ENCODE assay signal across 8 cellular contexts in the genomic region with DNA sequence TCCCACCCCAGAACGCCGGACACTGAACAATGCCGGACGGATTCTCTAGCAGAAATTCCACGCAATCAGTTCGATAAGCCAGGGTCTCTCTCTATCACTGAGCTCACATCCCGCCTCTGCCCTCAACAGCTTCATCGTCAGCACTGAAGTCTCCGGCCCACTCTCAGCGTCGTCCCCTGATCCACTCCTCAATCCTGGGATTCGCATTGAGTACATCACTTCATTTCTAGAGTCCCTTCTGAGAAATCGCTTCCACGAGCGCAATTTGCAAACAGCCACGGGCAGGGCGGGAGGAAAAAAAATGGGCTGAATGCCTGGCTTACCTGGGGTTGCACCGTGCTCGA. TPM values are rescaled to one million over a fixed set of nuclear protein-coding genes. Genes with fewer than 3 reads are reported as not detected.
A peak's percentile ranks its signal among the peaks of the same experiment; 100 is the strongest.
DNase-seq lines count a peak whose midpoint lies in the region; ATAC-seq and TF ChIP-seq lines count a peak whose summit lies in the region.

No MANE protein-coding gene starts in this region.

- WGBS in right cardiac atrium = under 1% methylated on average over 19 of the region's 19 CpGs

- ATAC-seq in GM19324 (IDR thresholded peaks at IDR 0.05; ENCODE audit: low FRiP score, unreplicated experiment) = peak; percentile 8
- ATAC-seq in HG03460 (IDR thresholded peaks at IDR 0.05; ENCODE audit: unreplicated experiment) = peak; percentile 3
- peak; percentile 18 for ATAC-seq in activated T-helper 17 cell treated with anti-CD3 and anti-CD28 coated beads, Interleukin-2, amount 50 U/mL, for 72 hours (replicated peaks)
- peak in 1 of 2 donors; percentile 5 for ATAC-seq in right cardiac atrium

- intact Hi-C loops in CD14-positive monocyte (cut with micrococcal nuclease) = loop anchor here (2.0 to 5.0 kb wide), 2 partner anchors 52 to 89 kb away; partner anchors contain the start of gene ANKRD26 (in 1 of the 2)
- intact Hi-C loops in right cardiac atrium (cut with DNase I) = no loop called here

- no peaks in the 10 kb centered on the region for H3K9me3 ChIP-seq in right cardiac atrium (ENCODE audit: control insufficient read depth, low read length)

- DNase-seq in CD14-positive monocyte (ENCODE audit: low spot score) (peak; percentile 47), right cardiac atrium (peak in 1 of 3 donors; percentile 43), retinal pigment epithelial cell (ENCODE audit: low read depth) (no peak), KBM-7 (no peak), RPMI8226 (no peak)

- H3K4me1 Mint-ChIP-seq in CD14-positive monocyte = peaks cover 35% of the 10 kb centered on the region
- H3K4me1 Mint-ChIP-seq in activated T-helper 17 cell treated with anti-CD3 and anti-CD28 coated beads, Interleukin-2, amount 50 U/mL, for 72 hours = peaks cover 24% of the 10 kb centered on the region

- no peaks in the 10 kb centered on the region for H3K27me3 ChIP-seq in right cardiac atrium (ENCODE audit: control insufficient read depth, insufficient read depth)

- peak overlapping the region; percentile 99 to 100 for H3K4me3 Mint-ChIP-seq in CD14-positive monocyte
- peak overlapping the region; percentile 94 for H3K4me3 Mint-ChIP-seq in activated T-helper 17 cell treated with anti-CD3 and anti-CD28 coated beads, Interleukin-2, amount 50 U/mL, for 72 hours

- peaks cover 0 to 12% (median 0%) of the 10 kb centered on the region in 7 donors for H3K9me3 Mint-ChIP-seq in CD14-positive monocyte
- no peaks in the 10 kb centered on the region for H3K9me3 Mint-ChIP-seq in activated T-helper 17 cell treated with anti-CD3 and anti-CD28 coated beads, Interleukin-2, amount 50 U/mL, for 72 hours

- no peaks in the 10 kb centered on the region for H3K4me1 ChIP-seq in right cardiac atrium (ENCODE audit: control insufficient read depth, insufficient read depth, low read length)

- in situ Hi-C loops in KBM-7 (cut with MboI; ENCODE audit: low pct_unique_long_range_greater_than_20kb, low sequenced_read_pairs) = no loop called here

- H3K27ac ChIP-seq in right cardiac atrium (ENCODE audit: low read length) = peak overlapping the region; percentile 99

- no peaks in the 10 kb centered on the region for H3K27me3 Mint-ChIP-seq in CD14-positive monocyte (ENCODE audit: low read depth in 3 of 3)
- no peaks in the 10 kb centered on the region for H3K27me3 Mint-ChIP-seq in activated T-helper 17 cell treated with anti-CD3 and anti-CD28 coated beads, Interleukin-2, amount 50 U/mL, for 72 hours

- peak overlapping the region; percentile 100 for H3K27ac Mint-ChIP-seq in CD14-positive monocyte
- peak overlapping the region; percentile 100 for H3K27ac Mint-ChIP-seq in activated T-helper 17 cell treated with anti-CD3 and anti-CD28 coated beads, Interleukin-2, amount 50 U/mL, for 72 hours

- peak overlapping the region; percentile 97 for H3K4me3 ChIP-seq in right cardiac atrium (ENCODE audit: low read length)
- H3K4me3 ChIP-seq in retinal pigment epithelial cell (ENCODE audit: low read length) = peak overlapping the region; percentile 100

- TF ChIP-seq CTCF in CD14-positive monocyte (IDR thresholded peaks at IDR 0.05) (no peak), retinal pigment epithelial cell (conservative IDR thresholded peaks at IDR 0.05; ENCODE audit: low read depth, low read length) (no peak)

- peaks cover 9 to 18% of the 10 kb centered on the region in 2 donors for H3K36me3 Mint-ChIP-seq in CD14-positive monocyte
- H3K36me3 Mint-ChIP-seq in activated T-helper 17 cell treated with anti-CD3 and anti-CD28 coated beads, Interleukin-2, amount 50 U/mL, for 72 hours (ENCODE audit: low read depth) = peaks cover 96% of the 10 kb centered on the region

RNA-seq across cellular contexts. Expression of gene YME1L1, which starts 0.4 kb away (rescaled TPM):
- polyA plus RNA-seq in CD14-positive monocyte (10 to 100 TPM; 64.6 to 72.9 TPM), right cardiac atrium (36.0 TPM)
- total RNA-seq in activated T-helper 17 cell treated with anti-CD3 and anti-CD28 coated beads, Interleukin-2, amount 50 U/mL, for 72 hours = 100 to 1,000 TPM; 111 to 123 TPM
- total RNA-seq in right cardiac atrium = 10 to 100 TPM; 80.2 to 89.1 (median 82.9) TPM

RNA-seq across cellular contexts. Expression of gene MASTL, which starts 1.3 kb away (rescaled TPM):
- 1 to 10 TPM in 1 of 2 donors, under 1 TPM in 1; 0.65 to 2.4 TPM for polyA plus RNA-seq in CD14-positive monocyte
- total RNA-seq in activated T-helper 17 cell treated with anti-CD3 and anti-CD28 coated beads, Interleukin-2, amount 50 U/mL, for 72 hours = 10 to 100 TPM; 31.4 to 39.9 TPM
- total RNA-seq in right cardiac atrium = 1 to 10 TPM; 2.6 to 3.5 (median 2.8) TPM
- polyA plus RNA-seq in right cardiac atrium = 1.4 TPM

RNA-seq across cellular contexts. Expression of gene ANKRD26, which starts 53.5 kb away (rescaled TPM):
- polyA plus RNA-seq in CD14-positive monocyte = under 1 TPM; 0.36 TPM
- 1 to 10 TPM; 6.2 to 9.2 TPM for total RNA-seq in activated T-helper 17 cell treated with anti-CD3 and anti-CD28 coated beads, Interleukin-2, amount 50 U/mL, for 72 hours
- total RNA-seq in right cardiac atrium = 10 to 100 TPM in 2 of 4 donors, 1 to 10 TPM in 2; 8.7 to 13.6 (median 10.5) TPM
- polyA plus RNA-seq in right cardiac atrium = 6.7 TPM

Comparison
In these comparisons a context has a peak if more than half of its experiments do, and no peak if none do; other contexts are left out.
1. RNA of gene MASTL, which starts 1.3 kb away (total RNA-seq): 31.4 to 39.9 TPM in activated T-helper 17 cell treated with anti-CD3 and anti-CD28 coated beads, Interleukin-2, amount 50 U/mL, for 72 hours; 2.6 to 3.5 TPM in right cardiac atrium; every median in the first group is over 4 times any median in the second.
2. intact Hi-C loops: an anchor here in CD14-positive monocyte (2.0 to 5.0 kb wide); none called in right cardiac atrium.